Comparison of ENCODE assay signal across 2 cellular contexts in genomic region chr5:81605299-81605698, GRCh38.
A peak's percentile ranks its signal among the peaks of the same experiment; 100 is the strongest.
TF ChIP-seq lines count a peak whose summit lies in the region.

No MANE protein-coding gene starts in this region.

TF ChIP-seq in GM12878, 131 proteins besides CTCF, POLR2A, EP300 and RAD21:
- TF ChIP-seq RELB (IDR thresholded peaks at IDR 0.05; ENCODE audit: low read depth) (no peak), POLR2AphosphoS5 (IDR thresholded peaks at IDR 0.05; ENCODE audit: low read length) (no peak), PRDM15 (CRISPR knock-in tag; IDR thresholded peaks at IDR 0.05) (no peak), JUNB (IDR thresholded peaks at IDR 0.05) (peak; percentile 27; the same call in 1 of the 2 replicates)

TF ChIP-seq in SK-N-SH treated with all-trans-retinoic acid at 6 μM for 48 hours, 23 proteins besides CTCF, POLR2A, EP300 and RAD21 (continued from another document):
- TF ChIP-seq PATZ1 (CRISPR knock-in tag; IDR thresholded peaks at IDR 0.05; ENCODE audit: borderline replicate concordance) (no peak), ISL1 (CRISPR knock-in tag; IDR thresholded peaks at IDR 0.05) (no peak), TSHZ2 (CRISPR knock-in tag; IDR thresholded peaks at IDR 0.05) (no peak), ARNTL (CRISPR knock-in tag; IDR thresholded peaks at IDR 0.05; ENCODE audit: borderline replicate concordance, low read depth) (no peak), CSRNP3 (CRISPR knock-in tag; IDR thresholded peaks at IDR 0.05) (no peak), ZC3H10 (CRISPR knock-in tag; IDR thresholded peaks at IDR 0.05) (no peak), ZNF565 (CRISPR knock-in tag; conservative IDR thresholded peaks at IDR 0.05; ENCODE audit: low read depth) (no peak), CSDC2 (CRISPR knock-in tag; IDR thresholded peaks at IDR 0.05) (no peak), ZNF8 (CRISPR knock-in tag; IDR thresholded peaks at IDR 0.05) (no peak)
